Comparison of ENCODE assay signal across 38 cellular contexts in the genomic region with DNA sequence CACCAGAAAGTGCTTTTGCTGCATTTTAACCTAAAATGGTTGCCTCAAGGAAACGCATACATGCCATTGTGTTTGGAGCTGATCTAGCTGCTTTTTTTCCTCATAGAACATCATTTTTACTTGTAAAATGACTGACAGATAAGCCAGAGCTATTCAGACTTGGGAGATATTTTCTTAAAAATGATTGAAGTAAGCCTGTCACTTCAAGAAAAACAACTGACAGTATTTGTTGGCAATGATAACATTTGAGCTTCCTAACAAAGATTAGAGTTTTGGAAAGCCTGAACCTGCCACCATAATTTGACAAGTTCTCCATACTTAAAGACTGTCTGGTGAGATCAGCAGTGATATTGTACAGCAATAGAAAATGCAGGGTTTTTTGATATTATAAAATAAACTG.
"Had no signal": no experiment of that assay in that cellular context is flagged by ENCODE, and none has a peak within 500 bp of the region (broad histone marks: within the 10 kb centered on the region; RNA-seq: fewer than 3 reads in every experiment).

No MANE protein-coding gene starts in this region.

- H3K9me3 ChIP-seq: adrenal gland, ascending aorta, body of pancreas, breast epithelium had no signal

- H3K4me3 ChIP-seq: adrenal gland, ascending aorta, body of pancreas, breast epithelium, cardiac muscle cell had no signal

- H3K36me3 ChIP-seq: adrenal gland, ascending aorta, brain microvascular endothelial cell, breast epithelium, cardiac muscle cell had no signal

- H3K27ac Mint-ChIP-seq: activated naive CD4-positive, alpha-beta T cell treated with anti-CD3 and anti-CD28 coated beads for 36 hours; activated naive CD4-positive, alpha-beta T cell treated with anti-CD3 and anti-CD28 coated beads, Interleukin-2, amount 10 ng/mL, durations not matched to agents 7 days and 5 days; activated naive CD4-positive, alpha-beta T cell treated with anti-CD3 and anti-CD28 coated beads, Interleukin-2, amount 50 U/mL, for 24 hours; activated naive CD4-positive, alpha-beta T cell treated with anti-CD3 and anti-CD28 coated beads, Interleukin-2, amount 50 U/mL, for 72 hours; activated naive CD8-positive, alpha-beta T cell; activated naive CD8-positive, alpha-beta T cell treated with anti-CD3 and anti-CD28 coated beads for 36 hours; activated naive CD8-positive, alpha-beta T cell treated with anti-CD3 and anti-CD28 coated beads, Interleukin-2, amount 10 ng/mL, durations not matched to agents 7 days and 5 days; activated naive CD8-positive, alpha-beta T cell treated with anti-CD3 and anti-CD28 coated beads, Interleukin-2, amount 50 U/mL, for 24 hours; activated T-cell treated with anti-CD3 and anti-CD28 coated beads, Interleukin-2, amount 50 U/mL, for 24 hours; activated T-cell treated with anti-CD3 and anti-CD28 coated beads, Interleukin-2, amount 50 U/mL, for 72 hours; activated T-helper 1 cell treated with anti-CD3 and anti-CD28 coated beads, Interleukin-12 subunit alpha, Interleukin-12 subunit beta, Interleukin-2, Interleukin-4 antibody, amounts not matched to agents 30 ng/mL and 10 ng/mL and 1 ng/mL, durations not matched to agents 14 hours and 24 hours and 36 hours; activated T-helper 17 cell treated with anti-CD3 and anti-CD28 coated beads, Interleukin-2, amount 50 U/mL, for 72 hours; activated T-helper 2 cell treated with anti-CD3 and anti-CD28 coated beads, Interferon-gamma antibody, Interleukin-2, Interleukin-4, amounts not matched to agents 10 μg/mL and 5 μg/mL and 100 μg/mL, durations not matched to agents 14 hours and 24 hours and 36 hours; brain had no signal

- H3K27ac ChIP-seq: adrenal gland, ascending aorta, body of pancreas, brain microvascular endothelial cell, breast epithelium, cardiac muscle cell had no signal

- H3K27me3 ChIP-seq: adrenal gland, ascending aorta, brain microvascular endothelial cell, cardiac muscle cell had no signal

- H3K9me3 Mint-ChIP-seq: activated naive CD4-positive, alpha-beta T cell treated with anti-CD3 and anti-CD28 coated beads for 36 hours; activated naive CD4-positive, alpha-beta T cell treated with anti-CD3 and anti-CD28 coated beads, Interleukin-2, amount 10 ng/mL, durations not matched to agents 7 days and 5 days; activated naive CD4-positive, alpha-beta T cell treated with anti-CD3 and anti-CD28 coated beads, Interleukin-2, amount 50 U/mL, for 72 hours; activated naive CD8-positive, alpha-beta T cell treated with anti-CD3 and anti-CD28 coated beads, Interleukin-2, amount 10 ng/mL, durations not matched to agents 7 days and 5 days; activated naive CD8-positive, alpha-beta T cell treated with anti-CD3 and anti-CD28 coated beads, Interleukin-2, amount 50 U/mL, for 24 hours; activated T-cell treated with anti-CD3 and anti-CD28 coated beads, Interleukin-2, amount 50 U/mL, for 24 hours; activated T-cell treated with anti-CD3 and anti-CD28 coated beads, Interleukin-2, amount 50 U/mL, for 4 hours; activated T-cell treated with anti-CD3 and anti-CD28 coated beads, Interleukin-2, amount 50 U/mL, for 72 hours; activated T-helper 1 cell treated with anti-CD3 and anti-CD28 coated beads, Interleukin-12 subunit alpha, Interleukin-12 subunit beta, Interleukin-2, Interleukin-4 antibody, amounts not matched to agents 30 ng/mL and 10 ng/mL and 1 ng/mL, durations not matched to agents 14 hours and 24 hours and 36 hours; activated T-helper 17 cell treated with anti-CD3 and anti-CD28 coated beads, Interleukin-2, amount 50 U/mL, for 72 hours; activated T-helper 2 cell treated with anti-CD3 and anti-CD28 coated beads, Interferon-gamma antibody, Interleukin-2, Interleukin-4, amounts not matched to agents 10 μg/mL and 5 μg/mL and 100 μg/mL, durations not matched to agents 14 hours and 24 hours and 36 hours; brain; central memory CD8-positive, alpha-beta T cell had no signal

- H3K36me3 Mint-ChIP-seq: activated naive CD4-positive, alpha-beta T cell treated with anti-CD3 and anti-CD28 coated beads, Interleukin-2, amount 10 ng/mL, durations not matched to agents 7 days and 5 days; activated naive CD4-positive, alpha-beta T cell treated with anti-CD3 and anti-CD28 coated beads, Interleukin-2, amount 50 U/mL, for 72 hours; activated naive CD8-positive, alpha-beta T cell; activated naive CD8-positive, alpha-beta T cell treated with anti-CD3 and anti-CD28 coated beads for 36 hours; activated naive CD8-positive, alpha-beta T cell treated with anti-CD3 and anti-CD28 coated beads, Interleukin-2, amount 10 ng/mL, durations not matched to agents 7 days and 5 days; brain had no signal

- H3K4me3 Mint-ChIP-seq: activated naive CD4-positive, alpha-beta T cell treated with anti-CD3 and anti-CD28 coated beads for 36 hours; activated naive CD4-positive, alpha-beta T cell treated with anti-CD3 and anti-CD28 coated beads, Interleukin-2, amount 10 ng/mL, durations not matched to agents 7 days and 5 days; activated naive CD4-positive, alpha-beta T cell treated with anti-CD3 and anti-CD28 coated beads, Interleukin-2, amount 50 U/mL, for 24 hours; activated naive CD8-positive, alpha-beta T cell; activated naive CD8-positive, alpha-beta T cell treated with anti-CD3 and anti-CD28 coated beads for 36 hours; activated naive CD8-positive, alpha-beta T cell treated with anti-CD3 and anti-CD28 coated beads, Interleukin-2, amount 10 ng/mL, durations not matched to agents 7 days and 5 days; activated naive CD8-positive, alpha-beta T cell treated with anti-CD3 and anti-CD28 coated beads, Interleukin-2, amount 50 U/mL, for 24 hours; activated T-cell treated with anti-CD3 and anti-CD28 coated beads, Interleukin-2, amount 50 U/mL, for 24 hours; activated T-cell treated with anti-CD3 and anti-CD28 coated beads, Interleukin-2, amount 50 U/mL, for 4 hours; activated T-cell treated with anti-CD3 and anti-CD28 coated beads, Interleukin-2, amount 50 U/mL, for 72 hours; activated T-helper 1 cell treated with anti-CD3 and anti-CD28 coated beads, Interleukin-12 subunit alpha, Interleukin-12 subunit beta, Interleukin-2, Interleukin-4 antibody, amounts not matched to agents 30 ng/mL and 10 ng/mL and 1 ng/mL, durations not matched to agents 14 hours and 24 hours and 36 hours; activated T-helper 17 cell treated with anti-CD3 and anti-CD28 coated beads, Interleukin-2, amount 50 U/mL, for 72 hours; brain; central memory CD8-positive, alpha-beta T cell had no signal

- DNase-seq: activated effector memory CD4-positive, alpha-beta T cell treated with anti-CD3 and anti-CD28 coated beads, Interleukin-2, amount 50 U/mL, for 16 hours; activated effector memory CD4-positive, alpha-beta T cell treated with Interleukin-2 at 50 U/mL for 16 hours; activated gamma-delta T cell; activated gamma-delta T cell treated with Interleukin-2 at 50 U/mL for 16 hours; activated naive CD4-positive, alpha-beta T cell; activated naive CD4-positive, alpha-beta T cell treated with anti-CD3 and anti-CD28 coated beads for 36 hours; activated naive CD4-positive, alpha-beta T cell treated with anti-CD3 and anti-CD28 coated beads, Interleukin-2, amount 10 ng/mL, durations not matched to agents 7 days and 5 days; activated naive CD4-positive, alpha-beta T cell treated with anti-CD3 and anti-CD28 coated beads, Interleukin-2, amount 50 U/mL, for 16 hours; activated naive CD4-positive, alpha-beta T cell treated with Interleukin-2 at 50 U/mL for 16 hours; activated naive CD8-positive, alpha-beta T cell treated with anti-CD3 and anti-CD28 coated beads for 36 hours; activated naive CD8-positive, alpha-beta T cell treated with anti-CD3 and anti-CD28 coated beads, Interleukin-2, amount 10 ng/mL, durations not matched to agents 7 days and 5 days; activated naive CD8-positive, alpha-beta T cell treated with anti-CD3 and anti-CD28 coated beads, Interleukin-2, amount 50 U/mL, for 24 hours; activated T-cell treated with anti-CD3 and anti-CD28 coated beads, Interleukin-2, amount 50 U/mL, for 1 hour; activated T-cell treated with anti-CD3 and anti-CD28 coated beads, Interleukin-2, amount 50 U/mL, for 24 hours; activated T-cell treated with anti-CD3 and anti-CD28 coated beads, Interleukin-2, amount 50 U/mL, for 4 hours; activated T-cell treated with anti-CD3 and anti-CD28 coated beads, Interleukin-2, amount 50 U/mL, for 48 hours; activated T-cell treated with anti-CD3 and anti-CD28 coated beads, Interleukin-2, amount 50 U/mL, for 72 hours; adrenal gland; amniotic stem cell; amygdala; anterior cingulate cortex; aorta; body of pancreas; brain microvascular endothelial cell; caudate nucleus; central memory CD4-positive, alpha-beta T cell; cerebellar nuclear complex had no signal

- H3K4me1 Mint-ChIP-seq: activated naive CD4-positive, alpha-beta T cell treated with anti-CD3 and anti-CD28 coated beads, Interleukin-2, amount 10 ng/mL, durations not matched to agents 7 days and 5 days; activated naive CD4-positive, alpha-beta T cell treated with anti-CD3 and anti-CD28 coated beads, Interleukin-2, amount 50 U/mL, for 24 hours; activated naive CD8-positive, alpha-beta T cell treated with anti-CD3 and anti-CD28 coated beads for 36 hours; activated naive CD8-positive, alpha-beta T cell treated with anti-CD3 and anti-CD28 coated beads, Interleukin-2, amount 10 ng/mL, durations not matched to agents 7 days and 5 days; activated T-helper 17 cell treated with anti-CD3 and anti-CD28 coated beads, Interleukin-2, amount 50 U/mL, for 72 hours; central memory CD8-positive, alpha-beta T cell had no signal

- H3K4me1 ChIP-seq: adrenal gland, ascending aorta, body of pancreas, breast epithelium had no signal
